In the genomic region with DNA sequence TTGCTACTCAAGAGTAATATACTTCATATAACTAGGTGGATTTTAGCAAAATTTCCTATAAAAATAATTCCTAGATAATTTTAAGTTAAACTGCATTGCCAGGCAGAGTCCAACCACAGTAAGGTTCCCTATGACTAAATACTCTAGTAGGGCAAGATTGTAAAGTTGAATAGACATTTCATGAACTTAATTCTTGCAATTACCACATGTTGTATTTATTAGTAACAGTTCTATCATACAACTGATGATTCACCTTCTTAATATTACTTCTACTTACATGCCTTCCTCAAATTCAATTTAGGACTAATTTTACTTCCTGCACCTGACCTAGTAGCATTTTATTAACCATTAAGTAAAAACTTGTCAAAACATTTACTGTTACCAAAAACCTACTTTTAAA, we compare ENCODE assay signal across 27 cellular contexts.
"Had no signal": no experiment of that assay in that cellular context is flagged by ENCODE, and none has a peak within 500 bp of the region (broad histone marks: within the 10 kb centered on the region; RNA-seq: fewer than 3 reads in every experiment).

No MANE protein-coding gene starts in this region.

- H3K27me3 ChIP-seq: breast epithelium, gastrocnemius medialis, neutrophil, right lobe of liver, testis, uterus had no signal

- DNase-seq: activated B cell treated with CpG ODN at 0.5 μM for 24 hours; activated CD4-positive, alpha-beta T cell treated with anti-CD3 and anti-CD28 coated beads for 4 hours; activated CD4-positive, alpha-beta T cell treated with anti-CD3 and anti-CD28 coated beads, Interleukin-2, amount 50 U/mL, for 48 hours; activated effector memory CD4-positive, alpha-beta T cell treated with Interleukin-2 at 50 U/mL for 16 hours; activated naive CD4-positive, alpha-beta T cell treated with anti-CD3 and anti-CD28 coated beads for 36 hours; activated naive CD8-positive, alpha-beta T cell treated with anti-CD3 and anti-CD28 coated beads, Interleukin-2, amount 10 ng/mL, durations not matched to agents 7 days and 5 days; activated T-cell treated with anti-CD3 and anti-CD28 coated beads, Interleukin-2, amount 50 U/mL, for 72 hours; amniotic stem cell; endodermal cell; erythroblast; gastrocnemius medialis; hippocampal formation; left cardiac atrium; right lobe of liver; stimulated activated CD4-positive, alpha-beta T cell treated with anti-CD3 and anti-CD28 coated beads, Interleukin-15, amount 100 ng/mL, for 24 hours; stimulated activated naive CD4-positive, alpha-beta T cell; T-helper 17 cell; testis; trophoblast cell; uterus had no signal

- H2AFZ ChIP-seq: parathyroid adenoma had no signal

- H3K4me2 ChIP-seq: smooth muscle cell had no signal

- H3K9ac ChIP-seq: parathyroid adenoma had no signal

- H3K9me3 ChIP-seq: breast epithelium, gastrocnemius medialis, neutrophil, right lobe of liver, testis, uterus had no signal

- H3K27me3 Mint-ChIP-seq: activated B cell treated with CpG ODN at 0.5 μM for 24 hours; activated naive CD8-positive, alpha-beta T cell treated with anti-CD3 and anti-CD28 coated beads, Interleukin-2, amount 10 ng/mL, durations not matched to agents 7 days and 5 days; memory B cell; T-helper 17 cell had no signal

- H3K4me1 ChIP-seq: breast epithelium, parathyroid adenoma, right lobe of liver, testis, uterus had no signal

- H3K4me3 ChIP-seq: breast epithelium, coronary artery, gastrocnemius medialis, right lobe of liver, smooth muscle cell, testis, uterus had no signal

- H3K4me1 Mint-ChIP-seq: activated B cell treated with CpG ODN at 0.5 μM for 24 hours, endodermal cell had no signal

- H3K9me3 Mint-ChIP-seq: activated B cell treated with CpG ODN at 0.5 μM for 24 hours; activated naive CD4-positive, alpha-beta T cell treated with anti-CD3 and anti-CD28 coated beads for 36 hours; activated naive CD8-positive, alpha-beta T cell treated with anti-CD3 and anti-CD28 coated beads, Interleukin-2, amount 10 ng/mL, durations not matched to agents 7 days and 5 days; activated T-cell treated with anti-CD3 and anti-CD28 coated beads, Interleukin-2, amount 50 U/mL, for 72 hours; endodermal cell; memory B cell; nephron had no signal

- H3K79me2 ChIP-seq: parathyroid adenoma had no signal

- H3K4me3 Mint-ChIP-seq: activated B cell treated with CpG ODN at 0.5 μM for 24 hours; activated naive CD4-positive, alpha-beta T cell treated with anti-CD3 and anti-CD28 coated beads for 36 hours; activated naive CD8-positive, alpha-beta T cell treated with anti-CD3 and anti-CD28 coated beads, Interleukin-2, amount 10 ng/mL, durations not matched to agents 7 days and 5 days; activated T-cell treated with anti-CD3 and anti-CD28 coated beads, Interleukin-2, amount 50 U/mL, for 72 hours; endodermal cell; memory B cell; nephron; T-helper 17 cell had no signal

- H3K36me3 ChIP-seq: breast epithelium, gastrocnemius medialis, neutrophil, right lobe of liver, uterus had no signal

- H3K27ac Mint-ChIP-seq: activated B cell treated with CpG ODN at 0.5 μM for 24 hours; activated naive CD4-positive, alpha-beta T cell treated with anti-CD3 and anti-CD28 coated beads for 36 hours; activated naive CD8-positive, alpha-beta T cell treated with anti-CD3 and anti-CD28 coated beads, Interleukin-2, amount 10 ng/mL, durations not matched to agents 7 days and 5 days; activated T-cell treated with anti-CD3 and anti-CD28 coated beads, Interleukin-2, amount 50 U/mL, for 72 hours; endodermal cell; memory B cell; nephron; T-helper 17 cell had no signal

- ATAC-seq: activated T-cell treated with anti-CD3 and anti-CD28 coated beads, Interleukin-2, amount 50 U/mL, for 72 hours; gastrocnemius medialis; left cardiac atrium; right lobe of liver; T-helper 17 cell had no signal

- H3K27ac ChIP-seq: breast epithelium, coronary artery, gastrocnemius medialis, neutrophil, parathyroid adenoma, right lobe of liver, testis, uterus had no signal
